In the genomic region with DNA sequence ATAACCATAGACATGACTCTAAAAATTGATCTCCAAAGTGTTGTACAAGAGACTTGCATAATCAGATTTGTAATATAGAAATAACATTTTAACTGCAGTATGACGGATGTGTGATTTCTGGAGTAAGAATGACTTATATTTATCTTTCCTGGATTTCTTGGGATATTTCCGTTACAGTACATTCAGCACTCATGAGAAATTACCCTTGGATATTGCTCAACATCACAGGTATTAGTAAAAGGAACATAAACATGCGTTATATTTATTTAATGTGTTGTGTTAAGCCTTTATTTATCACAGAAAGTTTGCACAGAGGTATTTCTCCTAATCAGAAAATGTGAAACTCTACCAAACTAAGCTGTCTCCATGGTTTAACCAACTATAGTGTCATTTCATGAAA, we compare ENCODE assay signal across 21 cellular contexts.
"Had no signal": no experiment of that assay in that cellular context is flagged by ENCODE, and none has a peak within 500 bp of the region (broad histone marks: within the 10 kb centered on the region; RNA-seq: fewer than 3 reads in every experiment).

No MANE protein-coding gene starts in this region.

- H3K27me3 ChIP-seq: colonic mucosa, esophagus squamous epithelium, gastrocnemius medialis, heart right ventricle, left lung had no signal

- H3K9me3 ChIP-seq: colonic mucosa, esophagus squamous epithelium, gastrocnemius medialis, lower lobe of right lung had no signal

- H3K27ac ChIP-seq: colonic mucosa, epithelial cell of prostate, esophagus squamous epithelium, gastrocnemius medialis, heart right ventricle, left lung, lower lobe of right lung had no signal

- DNase-seq: colonic mucosa; cortex of kidney; effector CD8-positive, alpha-beta T cell; effector memory CD8-positive, alpha-beta T cell; endodermal cell; erythroblast; esophagus squamous epithelium; foreskin fibroblast; foreskin melanocyte; gastrocnemius medialis; glutamatergic neuron; head of caudate nucleus; heart right ventricle; hippocampal formation; left cardiac atrium; left ventricle myocardium superior; lower lobe of right lung; mesenchymal stem cell had no signal

- H3K4me3 ChIP-seq: colonic mucosa, esophagus squamous epithelium, gastrocnemius medialis, heart right ventricle, left lung, lower lobe of right lung had no signal

- H3K4me1 ChIP-seq: colonic mucosa, esophagus squamous epithelium, gastrocnemius medialis, heart right ventricle, left lung, lower lobe of right lung had no signal

- H3K36me3 ChIP-seq: colonic mucosa, esophagus squamous epithelium, gastrocnemius medialis, heart right ventricle, left lung, lower lobe of right lung had no signal

- ATAC-seq: effector memory CD8-positive, alpha-beta T cell; esophagus mucosa; gastrocnemius medialis; heart right ventricle; left cardiac atrium; left lung; left ventricle myocardium superior; lower lobe of right lung had no signal
